In the genomic region with DNA sequence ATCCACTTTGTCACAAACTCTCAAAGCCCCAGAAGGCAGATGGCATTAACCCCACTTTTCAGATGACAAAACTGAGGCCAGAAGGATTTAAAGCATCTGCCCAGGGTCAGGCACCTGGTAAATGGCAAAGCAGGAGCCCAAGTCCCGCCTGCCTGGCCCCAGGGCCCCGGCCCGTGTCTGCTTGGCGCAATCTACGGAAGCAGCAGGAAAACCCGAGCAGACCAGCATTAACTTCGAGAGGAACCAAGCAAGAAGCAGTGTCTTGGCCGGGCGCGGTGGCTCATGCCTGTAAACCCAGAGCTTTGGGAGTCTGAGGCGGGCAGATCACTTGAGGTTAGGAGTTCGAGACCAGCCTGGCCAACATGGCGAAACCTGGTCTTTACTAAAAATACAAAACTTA, we compare ENCODE assay signal across 24 cellular contexts. TPM values are rescaled to one million over a fixed set of nuclear protein-coding genes. Genes with fewer than 3 reads are reported as not detected.
A peak's percentile ranks its signal among the peaks of the same experiment; 100 is the strongest.
DNase-seq lines count a peak whose midpoint lies in the region; ATAC-seq, FAIRE-seq and TF ChIP-seq lines count a peak whose summit lies in the region.
"Had no signal": no experiment of that assay in that cellular context is flagged by ENCODE, and none has a peak within 500 bp of the region (broad histone marks: within the 10 kb centered on the region; RNA-seq: fewer than 3 reads in every experiment).

No MANE protein-coding gene starts in this region.

- H3K4me1 ChIP-seq in HepG2 (ENCODE audit: insufficient read depth, low read length) (peaks cover 29% of the 10 kb centered on the region), right lobe of liver (peaks cover 0 to 58% (median 28%) of the 10 kb centered on the region in 4 donors), gastrocnemius medialis (peaks cover 36 to 45% of the 10 kb centered on the region in 2 donors), thyroid gland (peaks cover 0 to 17% of the 10 kb centered on the region in 2 donors)

- H3K4me2 ChIP-seq in HepG2 (ENCODE audit: low read depth, low read length) = no peak overlapping the region

- no peak overlapping the region for H2AFZ ChIP-seq in HepG2 (ENCODE audit: low read length)

- ATAC-seq in HepG2 = no peak
- no peak for ATAC-seq in right lobe of liver
- ATAC-seq in gastrocnemius medialis = no peak
- no peak for ATAC-seq in natural killer cell treated with Interleukin-12 subunit alpha and Interleukin-12 subunit beta and Interleukin-15 and Interleukin-18, amount 100 ng/mL, for 72 hours
- ATAC-seq: HCT116, Right ventricle myocardium inferior had no signal

- TSS peak; percentile 46 for BruUV-seq in HepG2 (replicated peaks; lab: Mats Ljungman, UMichigan)

- no peak for TF ChIP-seq EP300 in HepG2 (IDR thresholded peaks at IDR 0.05; ENCODE audit: low read depth in 2 of 2, low read length in 2 of 2)
- TF ChIP-seq EP300 in HepG2 (CRISPR knock-in tag; IDR thresholded peaks at IDR 0.05; ENCODE audit: borderline replicate concordance) = no peak

- H4K20me1 ChIP-seq in HepG2 (ENCODE audit: insufficient read depth, low read length) = no peaks in the 10 kb centered on the region

- TF ChIP-seq RAD21 in HepG2 (CRISPR knock-in tag; IDR thresholded peaks at IDR 0.05) = no peak

- no peak for FAIRE-seq in HepG2 (lab: Jason Lieb, UNC)
- FAIRE-seq: A204.1, D721Med had no signal

- H3K27me3 ChIP-seq in HepG2 (ENCODE audit: control insufficient read depth in 1 of 2, insufficient read depth in 2 of 2, low read length in 2 of 2) = no peaks in the 10 kb centered on the region
- no peaks in the 10 kb centered on the region for H3K27me3 ChIP-seq in right lobe of liver
- no peaks in the 10 kb centered on the region for H3K27me3 ChIP-seq in gastrocnemius medialis
- no peaks in the 10 kb centered on the region for H3K27me3 ChIP-seq in thyroid gland

- TF ChIP-seq CTCF in HepG2 (CRISPR knock-in tag; IDR thresholded peaks at IDR 0.05) (no peak), right lobe of liver (IDR thresholded peaks at IDR 0.05) (no peak), glutamatergic neuron (IDR thresholded peaks at IDR 0.05; ENCODE audit: partially characterized antibody, unreplicated experiment) (no peak), gastrocnemius medialis (IDR thresholded peaks at IDR 0.05 in 4 of 5, conservative IDR thresholded peaks at IDR 0.05 in 1 of 5) (no peak), thyroid gland (IDR thresholded peaks at IDR 0.05) (no peak)

- H3K79me2 ChIP-seq in HepG2 (ENCODE audit: insufficient read depth, low read length) = no peaks in the 10 kb centered on the region

- H3K27me3 Mint-ChIP-seq in glutamatergic neuron (ENCODE audit: unreplicated experiment) = peaks cover 15% of the 10 kb centered on the region
- H3K27me3 Mint-ChIP-seq in T-helper 2 cell treated with Interferon-gamma antibody and Interleukin-4, amounts not matched to agents 5 μg/mL and 100 μg/mL, for 36 hours (ENCODE audit: low read depth) = peaks cover 16% of the 10 kb centered on the region
- peaks cover 8% of the 10 kb centered on the region in 2 donors for H3K27me3 Mint-ChIP-seq in natural killer cell treated with Interleukin-12 subunit alpha and Interleukin-12 subunit beta and Interleukin-15 and Interleukin-18, amount 100 ng/mL, for 72 hours

- peaks cover 20% of the 10 kb centered on the region for H3K4me1 Mint-ChIP-seq in glutamatergic neuron (ENCODE audit: low read depth, unreplicated experiment)
- no peaks in the 10 kb centered on the region for H3K4me1 Mint-ChIP-seq in T-helper 2 cell treated with Interferon-gamma antibody and Interleukin-4, amounts not matched to agents 5 μg/mL and 100 μg/mL, for 36 hours (ENCODE audit: low read depth)
- peaks cover 2 to 5% of the 10 kb centered on the region in 2 donors for H3K4me1 Mint-ChIP-seq in natural killer cell treated with Interleukin-12 subunit alpha and Interleukin-12 subunit beta and Interleukin-15 and Interleukin-18, amount 100 ng/mL, for 72 hours (ENCODE audit: low read depth in 2 of 2)

- CTCF ChIA-PET in HepG2 (lab: Yijun Ruan, JAX; ENCODE audit: low intra/inter-chr PET ratio, low total read pairs) = no interaction called here

- POLR2A ChIA-PET in HepG2 (lab: Yijun Ruan, JAX) = no interaction called here

- 95% methylated on average over 11 of the region's 13 CpGs for WGBS in HepG2 (ENCODE audit: low lambda C conversion rate)
- WGBS in right lobe of liver (ENCODE audit: insufficient coverage, low coverage, low lambda C conversion rate, missing lambda C conversion rate) = 80% methylated on average over 1 of the region's 13 CpGs
- WGBS in thyroid gland, 2 donors = 91 to 97% methylated on average over 13 of the region's 13 CpGs

- no peak for TF ChIP-seq POLR2A in HepG2 (IDR thresholded peaks at IDR 0.05; ENCODE audit: insufficient read depth in 1 of 2, low read depth in 2 of 2, low read length in 2 of 2)
- no peak for TF ChIP-seq POLR2A in right lobe of liver (IDR thresholded peaks at IDR 0.05)
- TF ChIP-seq POLR2A in gastrocnemius medialis (IDR thresholded peaks at IDR 0.05) = no peak
- TF ChIP-seq POLR2A in thyroid gland (IDR thresholded peaks at IDR 0.05) = no peak

- H3K36me3 ChIP-seq in HepG2 (replicated peaks in 1 of 2; ENCODE audit: control insufficient read depth in 1 of 2, insufficient read depth in 2 of 2, low read length in 2 of 2) = no peaks in the 10 kb centered on the region
- no peaks in the 10 kb centered on the region for H3K36me3 ChIP-seq in right lobe of liver
- no peaks in the 10 kb centered on the region for H3K36me3 ChIP-seq in gastrocnemius medialis
- no peaks in the 10 kb centered on the region for H3K36me3 ChIP-seq in thyroid gland

- intact Hi-C loops in HepG2 (cut with micrococcal nuclease; ENCODE audit: unreplicated experiment) (no loop called here), right lobe of liver (cut with DNase I) (no loop called here), gastrocnemius medialis (cut with DNase I; ENCODE audit: low total_unique reads) (loop anchor here (2.0 kb wide), 1 partner anchor 95 kb away; no protein-coding TSS in a partner anchor), thyroid gland (cut with DNase I) (no loop called here)

- H3K27ac ChIP-seq in HepG2 (ENCODE audit: extremely low read length, insufficient read depth, low read length) (no peak overlapping the region), right lobe of liver (peak overlapping the region in 1 of 3 donors; percentile 16), gastrocnemius medialis (peak overlapping the region; percentile 64 to 85 (median 76)), thyroid gland (no peak overlapping the region)

- H3K4me3 ChIP-seq in HepG2 (replicated peaks in 1 of 3; ENCODE audit: insufficient read depth in 1 of 3, low read depth in 2 of 3, low read length in 3 of 3) = no peak overlapping the region
- no peak overlapping the region for H3K4me3 ChIP-seq in right lobe of liver
- H3K4me3 ChIP-seq in gastrocnemius medialis = no peak overlapping the region
- H3K4me3 ChIP-seq in thyroid gland (replicated peaks in 1 of 3) = no peak overlapping the region

- H3K9me3 Mint-ChIP-seq in glutamatergic neuron (ENCODE audit: unreplicated experiment) = peaks cover 14% of the 10 kb centered on the region
- H3K9me3 Mint-ChIP-seq in T-helper 2 cell treated with Interferon-gamma antibody and Interleukin-4, amounts not matched to agents 5 μg/mL and 100 μg/mL, for 36 hours = no peaks in the 10 kb centered on the region
- no peaks in the 10 kb centered on the region for H3K9me3 Mint-ChIP-seq in natural killer cell treated with Interleukin-12 subunit alpha and Interleukin-12 subunit beta and Interleukin-15 and Interleukin-18, amount 100 ng/mL, for 72 hours

- in situ Hi-C loops in HepG2 (cut with HindIII; ENCODE audit: extremely low pct_ligation_motif_present, low pct_unique_long_range_greater_than_20kb) = no loop called here
- in situ Hi-C loops in gastrocnemius medialis (cut with MboI; ENCODE audit: low sequenced_read_pairs in 4 of 4) = no loop called here

- H3K36me3 Mint-ChIP-seq in glutamatergic neuron (ENCODE audit: unreplicated experiment) = no peaks in the 10 kb centered on the region
- no peaks in the 10 kb centered on the region for H3K36me3 Mint-ChIP-seq in T-helper 2 cell treated with Interferon-gamma antibody and Interleukin-4, amounts not matched to agents 5 μg/mL and 100 μg/mL, for 36 hours (ENCODE audit: low read depth)
- H3K36me3 Mint-ChIP-seq in natural killer cell treated with Interleukin-12 subunit alpha and Interleukin-12 subunit beta and Interleukin-15 and Interleukin-18, amount 100 ng/mL, for 72 hours = no peaks in the 10 kb centered on the region
- H3K36me3 Mint-ChIP-seq: CD14-positive monocyte had no signal

- DNase-seq in HepG2 (ENCODE audit: low spot score) = no peak
- DNase-seq in right lobe of liver = no peak
- DNase-seq in glutamatergic neuron = no peak
- no peak for DNase-seq in gastrocnemius medialis
- DNase-seq in T-helper 2 cell treated with Interferon-gamma antibody and Interleukin-4, amounts not matched to agents 5 μg/mL and 100 μg/mL, for 36 hours (ENCODE audit: low spot score) = no peak
- DNase-seq in thyroid gland = no peak
- DNase-seq in NCI-H82 (lab: John Stamatoyannopoulos, UW) = no peak
- no peak for DNase-seq in natural killer cell treated with Interleukin-12 subunit alpha and Interleukin-12 subunit beta and Interleukin-15 and Interleukin-18, amount 100 ng/mL, for 72 hours (ENCODE audit: low spot score)
- DNase-seq: DMS53, GDM1, GOT3, IMR-90, Karpas-422, MV-4-11, NCI-H1105 treated with DMSO at 0.1 percent for 48 hours, NCI-H1694, NCI-H2081, NCI-H446, NCI-H526 had no signal

- no peak overlapping the region for H3K4me3 Mint-ChIP-seq in glutamatergic neuron (ENCODE audit: unreplicated experiment)
- no peak overlapping the region for H3K4me3 Mint-ChIP-seq in T-helper 2 cell treated with Interferon-gamma antibody and Interleukin-4, amounts not matched to agents 5 μg/mL and 100 μg/mL, for 36 hours
- no peak overlapping the region for H3K4me3 Mint-ChIP-seq in natural killer cell treated with Interleukin-12 subunit alpha and Interleukin-12 subunit beta and Interleukin-15 and Interleukin-18, amount 100 ng/mL, for 72 hours
- H3K4me3 Mint-ChIP-seq: CD14-positive monocyte had no signal

- H3K9ac ChIP-seq in HepG2 (ENCODE audit: insufficient read depth, low read depth, low read length) = no peak overlapping the region

- peak overlapping the region; percentile 93 for H3K27ac Mint-ChIP-seq in glutamatergic neuron (ENCODE audit: unreplicated experiment)
- H3K27ac Mint-ChIP-seq in T-helper 2 cell treated with Interferon-gamma antibody and Interleukin-4, amounts not matched to agents 5 μg/mL and 100 μg/mL, for 36 hours = no peak overlapping the region
- no peak overlapping the region for H3K27ac Mint-ChIP-seq in natural killer cell treated with Interleukin-12 subunit alpha and Interleukin-12 subunit beta and Interleukin-15 and Interleukin-18, amount 100 ng/mL, for 72 hours

- H3K9me3 ChIP-seq in HepG2 (ENCODE audit: low read length) (no peaks in the 10 kb centered on the region), right lobe of liver (no peaks in the 10 kb centered on the region), gastrocnemius medialis (no peaks in the 10 kb centered on the region), thyroid gland (no peaks in the 10 kb centered on the region)

RNA-seq across cellular contexts. Expression of a gene that starts 21.6 kb away (rescaled TPM):
- not detected in 2 replicates for total RNA-seq in HepG2 (2016; rRNA removed; fragmentation: Illumina TruSeq; extraction: Trizol)
- not detected in 2 replicates for total RNA-seq in HepG2 (2016; cell fraction: cytosol; rRNA removed; fragmentation: Illumina TruSeq; extraction: Trizol; ENCODE audit: low read depth)
- total RNA-seq in HepG2 (2016; cell fraction: insoluble cytoplasmic fraction; rRNA removed; fragmentation: Illumina TruSeq; extraction: Trizol) = not detected in 2 replicates
- not detected in 2 replicates for total RNA-seq in HepG2 (2016; cell fraction: membrane; rRNA removed; fragmentation: Illumina TruSeq; extraction: Trizol)
- not detected in 2 replicates for total RNA-seq in HepG2 (2016; cell fraction: nucleus; rRNA removed; fragmentation: Illumina TruSeq; extraction: Trizol)
- polyA plus RNA-seq in HepG2 (2011; rRNA removed) = 0.01 TPM in 1 of 2 replicates, not detected in the other
- polyA plus RNA-seq in HepG2 (2011; cell fraction: cytosol; rRNA removed) = not detected in 2 replicates
- not detected in 2 replicates for polyA plus RNA-seq in HepG2 (2011; cell fraction: nucleus; rRNA removed)
- polyA plus RNA-seq in HepG2 (2012) = not detected in 2 replicates
- polyA plus RNA-seq in HepG2 (2016; cell fraction: cytosol; fragmentation: Illumina TruSeq; extraction: Trizol; ENCODE audit: low read depth) = not detected in 2 replicates
- not detected in 2 replicates for polyA plus RNA-seq in HepG2 (2016; cell fraction: insoluble cytoplasmic fraction; fragmentation: Illumina TruSeq; extraction: Trizol; ENCODE audit: low read depth)
- polyA plus RNA-seq in HepG2 (2016; cell fraction: membrane; fragmentation: Illumina TruSeq; extraction: Trizol; ENCODE audit: low read depth) = 0.05 TPM in 1 of 2 replicates, not detected in the other
- not detected in 2 replicates for polyA plus RNA-seq in HepG2 (2016; cell fraction: nucleus; fragmentation: Illumina TruSeq; extraction: Trizol; ENCODE audit: insufficient read depth, low read depth)
- 0.08 TPM in 1 of 2 replicates, not detected in the other for polyA minus RNA-seq in HepG2 (2011; rRNA and poly(A)+ RNA removed; ENCODE audit: low replicate concordance)
- polyA minus RNA-seq in HepG2 (2011; cell fraction: cytosol; rRNA and poly(A)+ RNA removed) = not detected in 2 replicates
- polyA minus RNA-seq in HepG2 (2011; cell fraction: nucleus; rRNA and poly(A)+ RNA removed) = not detected in 2 replicates
- total RNA-seq in right lobe of liver = 1 to 10 TPM in 5 of 6 experiments, under 1 TPM in 1; 0.54 to 2.6 (median 1.4) TPM
- 50.3 TPM for total RNA-seq in glutamatergic neuron (ENCODE audit: unreplicated experiment)
- total RNA-seq in gastrocnemius medialis = 1 to 10 TPM in 2 of 4 donors, under 1 TPM in 2; 0.31 to 1.7 (median 1.2) TPM
- total RNA-seq in thyroid gland = 1 to 10 TPM; 1.6 to 4.9 (median 2.5) TPM
- total RNA-seq in natural killer cell treated with Interleukin-12 subunit alpha and Interleukin-12 subunit beta and Interleukin-15 and Interleukin-18, amount 100 ng/mL, for 72 hours = not detected

RNA-seq across cellular contexts. Expression of a gene that starts 26.4 kb away (rescaled TPM):
- total RNA-seq in HepG2 (2016; rRNA removed; fragmentation: Illumina TruSeq; extraction: Trizol) (14.5 and 25.3 TPM in 2 replicates), right lobe of liver (10 to 100 TPM; 20.0 to 41.1 (median 25.4) TPM), glutamatergic neuron (ENCODE audit: unreplicated experiment) (36.4 TPM), gastrocnemius medialis (10 to 100 TPM; 47.2 to 59.9 (median 57.7) TPM), thyroid gland (10 to 100 TPM; 41.6 to 61.1 (median 49.3) TPM)
- total RNA-seq in HepG2 (2016; cell fraction: cytosol; rRNA removed; fragmentation: Illumina TruSeq; extraction: Trizol; ENCODE audit: low read depth) = 12.1 and 14.2 TPM in 2 replicates
- 12.8 and 22.5 TPM in 2 replicates for total RNA-seq in HepG2 (2016; cell fraction: insoluble cytoplasmic fraction; rRNA removed; fragmentation: Illumina TruSeq; extraction: Trizol)
- 10.3 and 14.0 TPM in 2 replicates for total RNA-seq in HepG2 (2016; cell fraction: membrane; rRNA removed; fragmentation: Illumina TruSeq; extraction: Trizol)
- 16.5 and 22.6 TPM in 2 replicates for total RNA-seq in HepG2 (2016; cell fraction: nucleus; rRNA removed; fragmentation: Illumina TruSeq; extraction: Trizol)
- polyA plus RNA-seq in HepG2 (2011; rRNA removed) = 42.8 and 49.5 TPM in 2 replicates
- polyA plus RNA-seq in HepG2 (2011; cell fraction: cytosol; rRNA removed) = 18.9 and 24.7 TPM in 2 replicates
- polyA plus RNA-seq in HepG2 (2011; cell fraction: nucleus; rRNA removed) = 184 and 197 TPM in 2 replicates
- polyA plus RNA-seq in HepG2 (2012) = 22.1 and 23.1 TPM in 2 replicates
- 2.9 and 3.9 TPM in 2 replicates for polyA plus RNA-seq in HepG2 (2016; cell fraction: cytosol; fragmentation: Illumina TruSeq; extraction: Trizol; ENCODE audit: low read depth)
- polyA plus RNA-seq in HepG2 (2016; cell fraction: insoluble cytoplasmic fraction; fragmentation: Illumina TruSeq; extraction: Trizol; ENCODE audit: low read depth) = 12.2 and 15.0 TPM in 2 replicates
- 3.9 and 4.7 TPM in 2 replicates for polyA plus RNA-seq in HepG2 (2016; cell fraction: membrane; fragmentation: Illumina TruSeq; extraction: Trizol; ENCODE audit: low read depth)
- 54.3 and 66.6 TPM in 2 replicates for polyA plus RNA-seq in HepG2 (2016; cell fraction: nucleus; fragmentation: Illumina TruSeq; extraction: Trizol; ENCODE audit: insufficient read depth, low read depth)
- polyA minus RNA-seq in HepG2 (2011; rRNA and poly(A)+ RNA removed; ENCODE audit: low replicate concordance) = 82.1 and 106 TPM in 2 replicates
- polyA minus RNA-seq in HepG2 (2011; cell fraction: cytosol; rRNA and poly(A)+ RNA removed) = 15.1 and 19.0 TPM in 2 replicates
- 33.1 and 46.4 TPM in 2 replicates for polyA minus RNA-seq in HepG2 (2011; cell fraction: nucleus; rRNA and poly(A)+ RNA removed)
- 10 to 100 TPM; 32.5 to 34.7 TPM for total RNA-seq in natural killer cell treated with Interleukin-12 subunit alpha and Interleukin-12 subunit beta and Interleukin-15 and Interleukin-18, amount 100 ng/mL, for 72 hours

RNA-seq across cellular contexts. Expression of a gene that starts 38.3 kb away (rescaled TPM):
- total RNA-seq in HepG2 (2016; rRNA removed; fragmentation: Illumina TruSeq; extraction: Trizol) (28.2 and 28.5 TPM in 2 replicates), right lobe of liver (10 to 100 TPM; 10.3 to 36.2 (median 14.8) TPM), glutamatergic neuron (ENCODE audit: unreplicated experiment) (16.3 TPM), gastrocnemius medialis (10 to 100 TPM; 12.6 to 50.2 (median 34.4) TPM), thyroid gland (10 to 100 TPM; 37.6 to 54.1 (median 47.3) TPM)
- total RNA-seq in HepG2 (2016; cell fraction: cytosol; rRNA removed; fragmentation: Illumina TruSeq; extraction: Trizol; ENCODE audit: low read depth) = 14.6 and 20.0 TPM in 2 replicates
- 30.5 and 31.5 TPM in 2 replicates for total RNA-seq in HepG2 (2016; cell fraction: insoluble cytoplasmic fraction; rRNA removed; fragmentation: Illumina TruSeq; extraction: Trizol)
- total RNA-seq in HepG2 (2016; cell fraction: membrane; rRNA removed; fragmentation: Illumina TruSeq; extraction: Trizol) = 29.3 and 32.1 TPM in 2 replicates
- 13.5 and 15.0 TPM in 2 replicates for total RNA-seq in HepG2 (2016; cell fraction: nucleus; rRNA removed; fragmentation: Illumina TruSeq; extraction: Trizol)
- 23.7 and 30.7 TPM in 2 replicates for polyA plus RNA-seq in HepG2 (2011; rRNA removed)
- polyA plus RNA-seq in HepG2 (2011; cell fraction: cytosol; rRNA removed) = 28.7 and 32.0 TPM in 2 replicates
- polyA plus RNA-seq in HepG2 (2011; cell fraction: nucleus; rRNA removed) = 12.2 and 17.3 TPM in 2 replicates
- 7.1 and 10.8 TPM in 2 replicates for polyA plus RNA-seq in HepG2 (2012)
- polyA plus RNA-seq in HepG2 (2016; cell fraction: cytosol; fragmentation: Illumina TruSeq; extraction: Trizol; ENCODE audit: low read depth) = 21.4 and 25.7 TPM in 2 replicates
- 30.2 and 32.2 TPM in 2 replicates for polyA plus RNA-seq in HepG2 (2016; cell fraction: insoluble cytoplasmic fraction; fragmentation: Illumina TruSeq; extraction: Trizol; ENCODE audit: low read depth)
- polyA plus RNA-seq in HepG2 (2016; cell fraction: membrane; fragmentation: Illumina TruSeq; extraction: Trizol; ENCODE audit: low read depth) = 25.8 and 29.0 TPM in 2 replicates
- 19.9 and 28.4 TPM in 2 replicates for polyA plus RNA-seq in HepG2 (2016; cell fraction: nucleus; fragmentation: Illumina TruSeq; extraction: Trizol; ENCODE audit: insufficient read depth, low read depth)
- polyA minus RNA-seq in HepG2 (2011; rRNA and poly(A)+ RNA removed; ENCODE audit: low replicate concordance) = 18.1 and 38.8 TPM in 2 replicates
- 2.6 and 5.9 TPM in 2 replicates for polyA minus RNA-seq in HepG2 (2011; cell fraction: cytosol; rRNA and poly(A)+ RNA removed)
- polyA minus RNA-seq in HepG2 (2011; cell fraction: nucleus; rRNA and poly(A)+ RNA removed) = 1.7 TPM in 1 of 2 replicates, not detected in the other
- total RNA-seq in natural killer cell treated with Interleukin-12 subunit alpha and Interleukin-12 subunit beta and Interleukin-15 and Interleukin-18, amount 100 ng/mL, for 72 hours = 10 to 100 TPM; 35.5 to 49.8 TPM

RNA-seq across cellular contexts. Expression of a gene that starts 51.4 kb away (rescaled TPM):
- total RNA-seq in HepG2 (2016; rRNA removed; fragmentation: Illumina TruSeq; extraction: Trizol) = 0.31 TPM in 1 of 2 replicates, not detected in the other
- total RNA-seq in HepG2 (2016; cell fraction: cytosol; rRNA removed; fragmentation: Illumina TruSeq; extraction: Trizol; ENCODE audit: low read depth) = not detected in 2 replicates
- total RNA-seq in HepG2 (2016; cell fraction: insoluble cytoplasmic fraction; rRNA removed; fragmentation: Illumina TruSeq; extraction: Trizol) = 0.12 and 0.26 TPM in 2 replicates
- total RNA-seq in HepG2 (2016; cell fraction: membrane; rRNA removed; fragmentation: Illumina TruSeq; extraction: Trizol) = 0.06 and 0.07 TPM in 2 replicates
- total RNA-seq in HepG2 (2016; cell fraction: nucleus; rRNA removed; fragmentation: Illumina TruSeq; extraction: Trizol) = not detected in 2 replicates
- 0.04 and 0.10 TPM in 2 replicates for polyA plus RNA-seq in HepG2 (2011; rRNA removed)
- polyA plus RNA-seq in HepG2 (2011; cell fraction: cytosol; rRNA removed) = 0.09 and 0.12 TPM in 2 replicates
- 1.1 and 1.2 TPM in 2 replicates for polyA plus RNA-seq in HepG2 (2011; cell fraction: nucleus; rRNA removed)
- polyA plus RNA-seq in HepG2 (2012) = 0.23 and 0.39 TPM in 2 replicates
- not detected in 2 replicates for polyA plus RNA-seq in HepG2 (2016; cell fraction: cytosol; fragmentation: Illumina TruSeq; extraction: Trizol; ENCODE audit: low read depth)
- polyA plus RNA-seq in HepG2 (2016; cell fraction: insoluble cytoplasmic fraction; fragmentation: Illumina TruSeq; extraction: Trizol; ENCODE audit: low read depth) = 0.08 TPM in 1 of 2 replicates, not detected in the other
- 0.06 and 0.09 TPM in 2 replicates for polyA plus RNA-seq in HepG2 (2016; cell fraction: membrane; fragmentation: Illumina TruSeq; extraction: Trizol; ENCODE audit: low read depth)
- polyA plus RNA-seq in HepG2 (2016; cell fraction: nucleus; fragmentation: Illumina TruSeq; extraction: Trizol; ENCODE audit: insufficient read depth, low read depth) = 0.84 TPM in 1 of 2 replicates, not detected in the other
- polyA minus RNA-seq in HepG2 (2011; rRNA and poly(A)+ RNA removed; ENCODE audit: low replicate concordance) = 0.12 and 0.56 TPM in 2 replicates
- polyA minus RNA-seq in HepG2 (2011; cell fraction: cytosol; rRNA and poly(A)+ RNA removed) = not detected in 2 replicates
- polyA minus RNA-seq in HepG2 (2011; cell fraction: nucleus; rRNA and poly(A)+ RNA removed) = 0.12 and 0.13 TPM in 2 replicates
- total RNA-seq in right lobe of liver = 10 to 100 TPM in 2 of 6 experiments, 1 to 10 TPM in 4; 4.7 to 14.8 (median 6.1) TPM
- 2.5 TPM for total RNA-seq in glutamatergic neuron (ENCODE audit: unreplicated experiment)
- 1 to 10 TPM; 4.6 to 9.6 (median 6.9) TPM for total RNA-seq in gastrocnemius medialis
- 10 to 100 TPM; 13.3 to 23.2 (median 18.3) TPM for total RNA-seq in thyroid gland
- total RNA-seq in natural killer cell treated with Interleukin-12 subunit alpha and Interleukin-12 subunit beta and Interleukin-15 and Interleukin-18, amount 100 ng/mL, for 72 hours = 10 to 100 TPM; 24.8 to 56.7 TPM

Comparison
In these comparisons a context has a peak if more than half of its experiments do, and no peak if none do; other contexts are left out.
1. H3K27ac ChIP-seq: peak in gastrocnemius medialis (4 of 4); none in HepG2 (single experiment) and thyroid gland (0 of 3).